ENCODE assay signal across 8 cellular contexts in the genomic region with DNA sequence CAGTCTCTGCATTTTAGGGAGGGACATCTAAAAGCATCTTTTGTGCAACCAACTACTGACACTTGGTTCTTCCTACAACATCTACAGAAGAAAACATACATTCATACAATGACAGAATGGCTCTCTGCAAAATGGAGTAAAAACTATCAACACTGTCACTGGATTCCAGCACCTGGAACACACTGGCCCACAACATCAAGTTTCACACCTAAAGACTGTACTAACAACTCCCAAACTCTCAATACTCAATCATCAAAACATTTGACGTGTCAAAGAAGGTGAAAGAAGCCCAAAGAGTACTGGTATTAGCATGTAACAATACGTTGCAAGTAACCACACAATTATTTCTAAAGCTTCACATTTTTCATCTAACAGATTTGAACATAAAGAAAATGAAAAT. TPM values are rescaled to one million over a fixed set of nuclear protein-coding genes. Genes with fewer than 3 reads are reported as not detected.
DNase-seq lines count a peak whose midpoint lies in the region; ATAC-seq and TF ChIP-seq lines count a peak whose summit lies in the region.

No MANE protein-coding gene starts in this region.

- H3K27me3 ChIP-seq in OCI-LY1 (ENCODE audit: insufficient read depth, low read length) (no peaks in the 10 kb centered on the region), ovary (no peaks in the 10 kb centered on the region), tibial nerve (no peaks in the 10 kb centered on the region)

- no peak for ATAC-seq in HG03521 (IDR thresholded peaks at IDR 0.05; ENCODE audit: unreplicated experiment)
- no peak for ATAC-seq in HG03135 (IDR thresholded peaks at IDR 0.05; ENCODE audit: unreplicated experiment)

- peaks cover 53% of the 10 kb centered on the region for H3K4me1 Mint-ChIP-seq in Calu3 (ENCODE audit: low read depth, unreplicated experiment)

- CTCF ChIA-PET in Calu3 (lab: Charles Lee) = no interaction called here

- H3K9me3 Mint-ChIP-seq in Calu3 (ENCODE audit: low read depth, unreplicated experiment) = no peaks in the 10 kb centered on the region

- H2AFZ ChIP-seq in OCI-LY1 (ENCODE audit: low read length) = no peak overlapping the region

- peaks cover 21% of the 10 kb centered on the region; the same call in 1 of the 2 replicates for H3K9me3 ChIP-seq in OCI-LY1 (ENCODE audit: low read length)
- H3K9me3 ChIP-seq in ovary = no peaks in the 10 kb centered on the region
- no peaks in the 10 kb centered on the region for H3K9me3 ChIP-seq in tibial nerve

- H3K9ac ChIP-seq in OCI-LY1 (ENCODE audit: low read length) = peak overlapping the region; percentile 89; the same call in 1 of the 2 replicates

- no peaks in the 10 kb centered on the region for H3K9me2 ChIP-seq in OCI-LY1 (ENCODE audit: low read depth, low read length)

- H3K36me3 ChIP-seq in OCI-LY1 (ENCODE audit: insufficient read depth, low read length) (peaks cover 51% of the 10 kb centered on the region), ovary (no peaks in the 10 kb centered on the region), tibial nerve (peaks cover 0 to 5% (median 0%) of the 10 kb centered on the region in 3 donors)

- H3K4me1 ChIP-seq in OCI-LY1 (ENCODE audit: insufficient read depth, low read length, severe bottlenecking) (peaks cover 33% of the 10 kb centered on the region), ovary (ENCODE audit: insufficient read depth) (peaks cover 9% of the 10 kb centered on the region), tibial nerve (peaks cover 0 to 63% (median 42%) of the 10 kb centered on the region in 4 donors)

- WGBS in ovary, 3 donors = 24 to 26% (median 25%) methylated on average over 2 of the region's 2 CpGs
- whole genome bisulfite sequencing in tibial nerve, 2 donors = 16 to 24% methylated on average over 2 of the region's 2 CpGs

- H3F3A ChIP-seq in OCI-LY1 (ENCODE audit: insufficient read depth, low read length) = no peaks in the 10 kb centered on the region

- no peak for TF ChIP-seq CTCF in Calu3 (IDR thresholded peaks at IDR 0.05; ENCODE audit: unreplicated experiment)
- no peak for TF ChIP-seq CTCF in OCI-LY1 (IDR thresholded peaks at IDR 0.05; ENCODE audit: low read length)
- TF ChIP-seq CTCF in ovary (IDR thresholded peaks at IDR 0.05) = no peak
- TF ChIP-seq CTCF in tibial nerve (IDR thresholded peaks at IDR 0.05) = no peak

- no peak for DNase-seq in Calu3
- DNase-seq in ecto neural progenitor cell (ENCODE audit: low spot score) = peak; percentile 12
- DNase-seq in ovary = no peak
- no peak for DNase-seq in inferior parietal cortex (ENCODE audit: extremely low spot score)
- no peak for DNase-seq in tibial nerve (ENCODE audit: low spot score in 2 of 2)

- peaks cover 57% of the 10 kb centered on the region for H3K36me3 Mint-ChIP-seq in Calu3 (ENCODE audit: insufficient read depth, unreplicated experiment)

- no peak overlapping the region for H3K27ac ChIP-seq in OCI-LY1 (ENCODE audit: low read depth, low read length, poor library complexity, severe bottlenecking)
- H3K27ac ChIP-seq in ovary = no peak overlapping the region
- peak overlapping the region in 2 of 4 donors; percentile 64 to 98 for H3K27ac ChIP-seq in tibial nerve

- TF ChIP-seq POLR2A in ovary (IDR thresholded peaks at IDR 0.05) = no peak
- no peak for TF ChIP-seq POLR2A in tibial nerve (IDR thresholded peaks at IDR 0.05)

- no peaks in the 10 kb centered on the region for H3K27me3 Mint-ChIP-seq in Calu3 (ENCODE audit: unreplicated experiment)

- no peaks in the 10 kb centered on the region; the same call in none of the 2 replicates for H4K20me1 ChIP-seq in OCI-LY1 (ENCODE audit: insufficient read depth, low read length)

- intact Hi-C loops in Calu3 (cut with micrococcal nuclease; ENCODE audit: unreplicated experiment) = loop anchor here (2.0 to 10.0 kb wide), 3 partner anchors 45 to 148 kb away; partner anchors contain the start of gene SPAG4
- intact Hi-C loops in ovary (cut with DNase I) = loop anchor here in 1 of 4 donors (5.0 kb wide), 1 partner anchor 45 kb away; the partner anchor contains the start of gene SPAG4

- peaks cover 70% of the 10 kb centered on the region for H3K79me2 ChIP-seq in OCI-LY1 (ENCODE audit: insufficient read depth, low read length)

- peak overlapping the region; percentile 98 for H3K4me3 Mint-ChIP-seq in Calu3 (ENCODE audit: low read depth, unreplicated experiment)

- BruUV-seq in Calu3 (replicated peaks; lab: Mats Ljungman, UMichigan) = no TSS peak

- peak overlapping the region; percentile 77 for H3K4me3 ChIP-seq in OCI-LY1 (ENCODE audit: low read depth, low read length, poor library complexity, severe bottlenecking)
- H3K4me3 ChIP-seq in ovary = peak overlapping the region; percentile 86
- H3K4me3 ChIP-seq in tibial nerve = peak overlapping the region in 2 of 4 donors; percentile 69 to 78

- peak overlapping the region; percentile 99 for H3K27ac Mint-ChIP-seq in Calu3 (ENCODE audit: unreplicated experiment)

- peak overlapping the region; percentile 83 for H3K4me2 ChIP-seq in OCI-LY1 (ENCODE audit: low read length)

- TF ChIP-seq EP300 in ovary (IDR thresholded peaks at IDR 0.05) (no peak), tibial nerve (IDR thresholded peaks at IDR 0.05) (no peak)

RNA-seq across cellular contexts. Expression of gene CPNE1, which starts 2.2 kb away (rescaled TPM):
- 458 and 505 TPM in 2 replicates for total RNA-seq in Calu3 (2022)
- total RNA-seq in ovary = 100 to 1,000 TPM in 6 of 7 donors, 10 to 100 TPM in 1; 97.5 to 173 (median 165) TPM
- 100 to 1,000 TPM; 127 to 129 TPM for polyA plus RNA-seq in ovary
- 100 to 1,000 TPM; 116 to 151 (median 144) TPM for total RNA-seq in tibial nerve

RNA-seq across cellular contexts. Expression of gene RBM12, which starts 2.2 kb away (rescaled TPM):
- 125 and 133 TPM in 2 replicates for total RNA-seq in Calu3 (2022)
- total RNA-seq in ovary = 100 to 1,000 TPM in 5 of 7 donors, 10 to 100 TPM in 2; 30.0 to 130 (median 107) TPM
- 10 to 100 TPM; 20.4 to 63.5 TPM for polyA plus RNA-seq in ovary
- total RNA-seq in tibial nerve = 10 to 100 TPM; 24.9 to 35.0 (median 30.8) TPM

RNA-seq across cellular contexts. Expression of gene NFS1, which starts 36.6 kb away (rescaled TPM):
- total RNA-seq in Calu3 (2022) = 44.6 and 53.0 TPM in 2 replicates
- 10 to 100 TPM; 17.3 to 33.7 (median 29.4) TPM for total RNA-seq in ovary
- 10 to 100 TPM; 26.8 to 58.1 TPM for polyA plus RNA-seq in ovary
- 10 to 100 TPM; 17.7 to 64.1 (median 34.5) TPM for total RNA-seq in tibial nerve

RNA-seq across cellular contexts. Expression of gene ROMO1, which starts 36.7 kb away (rescaled TPM):
- total RNA-seq in Calu3 (2022) (230 and 267 TPM in 2 replicates), ovary (100 to 1,000 TPM in 6 of 7 donors, 10 to 100 TPM in 1; 98.7 to 404 (median 112) TPM), tibial nerve (100 to 1,000 TPM; 237 to 447 (median 320) TPM)
- 100 to 1,000 TPM in 1 of 2 donors, 10 to 100 TPM in 1; 23.2 to 195 TPM for polyA plus RNA-seq in ovary

RNA-seq across cellular contexts. Expression of gene SPAG4, which starts 46.9 kb away (rescaled TPM):
- total RNA-seq in Calu3 (2022) (7.7 and 15.9 TPM in 2 replicates), ovary (10 to 100 TPM in 2 of 7 donors, 1 to 10 TPM in 5; 6.3 to 12.8 (median 9.9) TPM), tibial nerve (1 to 10 TPM; 1.3 to 5.7 (median 2.6) TPM)
- 1 to 10 TPM in 1 of 2 donors, under 1 TPM in 1; 1.00 to 4.4 TPM for polyA plus RNA-seq in ovary
